ENCODE assay signal across 1 cellular context in the genomic region with DNA sequence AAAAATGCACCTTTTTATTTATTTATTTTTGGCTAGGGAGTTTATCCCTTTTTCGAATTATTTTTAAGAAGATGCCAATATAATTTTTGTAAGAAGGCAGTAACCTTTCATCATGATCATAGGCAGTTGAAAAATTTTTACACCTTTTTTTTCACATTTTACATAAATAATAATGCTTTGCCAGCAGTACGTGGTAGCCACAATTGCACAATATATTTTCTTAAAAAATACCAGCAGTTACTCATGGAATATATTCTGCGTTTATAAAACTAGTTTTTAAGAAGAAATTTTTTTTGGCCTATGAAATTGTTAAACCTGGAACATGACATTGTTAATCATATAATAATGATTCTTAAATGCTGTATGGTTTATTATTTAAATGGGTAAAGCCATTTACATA.
TF ChIP-seq lines count a peak whose summit lies in the region.

No MANE protein-coding gene starts in this region.

TF ChIP-seq in HCT116, 20 proteins besides CTCF, POLR2A, EP300 and RAD21 (continued from another document):
- no peak for TF ChIP-seq ZBTB33 (IDR thresholded peaks at IDR 0.05; ENCODE audit: extremely low read depth, insufficient replicate concordance, low read length)
- TF ChIP-seq JUND (IDR thresholded peaks at IDR 0.05): no peak
- no peak for TF ChIP-seq FOSL1 (IDR thresholded peaks at IDR 0.05; ENCODE audit: low read depth)
- TF ChIP-seq POLR2AphosphoS5 (IDR thresholded peaks at IDR 0.05; ENCODE audit: low read depth, low read length): no peak
- no peak for TF ChIP-seq SP1 (IDR thresholded peaks at IDR 0.05; ENCODE audit: low read depth)
- TF ChIP-seq CEBPB (IDR thresholded peaks at IDR 0.05; ENCODE audit: low read depth): no peak
TF ChIP-seq in HCT116: peak in this region for 0.
